ENCODE assay signal across 8 cellular contexts in genomic region chr12:2691001-2691339, GRCh38.
DNase-seq lines count a peak whose midpoint lies in the region; ATAC-seq and TF ChIP-seq lines count a peak whose summit lies in the region.

No MANE protein-coding gene starts in this region.

- in situ Hi-C loops in G401 (cut with HindIII; ENCODE audit: low sequenced_read_pairs): no loop called here

- peak; percentile 25 for ATAC-seq in GM19372 (IDR thresholded peaks at IDR 0.05; ENCODE audit: low read depth, unreplicated experiment)
- ATAC-seq in esophagus mucosa: peak; percentile 12
- no peak for ATAC-seq in HG02884 (IDR thresholded peaks at IDR 0.05; ENCODE audit: unreplicated experiment)

- TF ChIP-seq CTCF in retinal pigment epithelial cell (conservative IDR thresholded peaks at IDR 0.05; ENCODE audit: low read depth, low read length): peak; percentile 4

- H3K27ac ChIP-seq in KOPT-K1 (ENCODE audit: low read depth, low read length, poor library complexity, severe bottlenecking) (peak overlapping the region; percentile 90), substantia nigra (ENCODE audit: low read depth, low read length, poor library complexity, severe bottlenecking) (no peak overlapping the region)

- DNase-seq in activated CD4-positive, alpha-beta T cell treated with anti-CD3 and anti-CD28 coated beads, Interleukin-2, amount 50 U/mL, for 48 hours: peak; percentile 56 to 68
- no peak for DNase-seq in retinal pigment epithelial cell (ENCODE audit: low read depth)
- no peak for DNase-seq in substantia nigra (lab: John Stamatoyannopoulos, UW)
- DNase-seq in G401 (ENCODE audit: low spot score): no peak

- H3K4me3 ChIP-seq in retinal pigment epithelial cell (ENCODE audit: low read length): no peak overlapping the region

- H3K9me3 ChIP-seq in KOPT-K1 (ENCODE audit: insufficient read depth, low read length, poor library complexity, severe bottlenecking): no peaks in the 10 kb centered on the region

- no peaks in the 10 kb centered on the region for H3K36me3 ChIP-seq in KOPT-K1 (ENCODE audit: insufficient read depth, low read length)

Comparison
In these comparisons a context has a peak if more than half of its experiments do, and no peak if none do; other contexts are left out.
1. DNase-seq: peak in activated CD4-positive, alpha-beta T cell treated with anti-CD3 and anti-CD28 coated beads, Interleukin-2, amount 50 U/mL, for 48 hours (2 of 2); none in retinal pigment epithelial cell (single experiment), substantia nigra (0 of 49) and G401 (single experiment).